24 cellular contexts compared by ENCODE assay signal in the genomic region with DNA sequence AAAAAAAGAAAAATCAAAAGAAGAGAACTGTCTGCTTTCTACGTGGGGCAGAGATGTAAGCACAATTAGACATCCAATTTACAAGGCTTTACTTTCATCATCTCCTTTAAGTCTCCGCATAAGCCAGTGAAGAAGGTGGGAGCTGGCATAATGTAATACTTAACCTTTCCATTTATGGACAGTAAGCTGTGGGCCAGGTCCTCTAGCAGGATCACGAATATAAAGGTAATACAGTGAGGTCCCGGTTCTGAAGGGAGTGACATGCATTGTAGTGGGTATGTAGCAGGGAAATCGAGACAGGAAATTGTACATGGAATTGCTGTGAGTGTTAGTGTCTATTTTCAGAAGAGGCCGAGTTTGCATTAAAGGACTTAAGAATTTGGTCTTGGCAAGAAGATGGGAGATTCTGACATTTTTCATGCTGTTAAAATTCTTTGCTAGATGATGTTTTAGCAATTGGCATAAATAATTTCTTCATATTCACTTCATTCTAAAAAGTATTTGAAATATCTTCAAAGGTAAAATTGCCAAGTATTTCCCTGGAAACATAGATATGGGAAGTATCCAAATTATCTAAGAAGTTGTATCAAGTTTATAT. TPM values are rescaled to one million over a fixed set of nuclear protein-coding genes. Genes with fewer than 3 reads are reported as not detected.
"Had no signal": no experiment of that assay in that cellular context is flagged by ENCODE, and none has a peak within 500 bp of the region (broad histone marks: within the 10 kb centered on the region; RNA-seq: fewer than 3 reads in every experiment).

No MANE protein-coding gene starts in this region.

- ATAC-seq: activated CD4-positive, CD25-positive, alpha-beta regulatory T cell treated with anti-CD3 and anti-CD28 coated beads, Interleukin-2, amount 50 U/mL, for 24 hours; esophagus mucosa; pancreas; T-helper 17 cell; upper lobe of right lung had no signal

- H3K27ac ChIP-seq: pancreas, prostate gland, spleen, suprapubic skin, tibial artery, upper lobe of right lung, WERI-Rb-1 had no signal

- H3K4me3 ChIP-seq: pancreas, prostate gland, spleen, suprapubic skin, tibial artery, upper lobe of right lung had no signal

- DNase-seq: activated CD4-positive, alpha-beta T cell treated with anti-CD3 and anti-CD28 coated beads for 48 hours; activated CD4-positive, alpha-beta T cell treated with anti-CD3 and anti-CD28 coated beads, Interleukin-2, amount 50 U/mL, for 48 hours; activated CD8-positive, alpha-beta memory T cell treated with anti-CD3 and anti-CD28 coated beads for 24 hours; activated effector memory CD4-positive, alpha-beta T cell treated with Interleukin-2 at 50 U/mL for 16 hours; activated naive CD4-positive, alpha-beta T cell treated with Interleukin-2 at 50 U/mL for 16 hours; aorta; caudate nucleus; endodermal cell; foreskin melanocyte; naive B cell; nephron progenitor cell; pancreas; spleen; stimulated activated naive CD4-positive, alpha-beta T cell; T-helper 17 cell; T1000; tibial artery; upper lobe of right lung; WERI-Rb-1 had no signal

- H3K36me3 ChIP-seq: pancreas, prostate gland, spleen, suprapubic skin, tibial artery, upper lobe of right lung, WERI-Rb-1 had no signal

- H3K9me3 ChIP-seq: pancreas, prostate gland, suprapubic skin, tibial artery, upper lobe of right lung had no signal

- H3K27me3 ChIP-seq: pancreas, suprapubic skin, tibial artery, upper lobe of right lung had no signal

- H3K4me1 ChIP-seq: pancreas, prostate gland, spleen, suprapubic skin, tibial artery, upper lobe of right lung had no signal

RNA-seq across cellular contexts. Expression of gene POPDC3, which starts 20.4 kb away (rescaled TPM):
- total RNA-seq: aorta, esophagus mucosa, liver, spleen, suprapubic skin, T-helper 17 cell had no signal
- polyA plus RNA-seq: liver had no signal
